In genomic region chr1:167713330-167714081, GRCh38 we compare ENCODE assay signal across 8 cellular contexts. TPM values are rescaled to one million over a fixed set of nuclear protein-coding genes. Genes with fewer than 3 reads are reported as not detected.
DNase-seq lines count a peak whose midpoint lies in the region; ATAC-seq and TF ChIP-seq lines count a peak whose summit lies in the region.

No MANE protein-coding gene starts in this region.

- H3K9me3 Mint-ChIP-seq in effector memory CD8-positive, alpha-beta T cell = peaks cover 0 to 4% of the 10 kb centered on the region in 2 donors
- no peaks in the 10 kb centered on the region for H3K9me3 Mint-ChIP-seq in natural killer cell

- H3K4me1 Mint-ChIP-seq in T-helper 17 cell (peaks cover 34% of the 10 kb centered on the region), natural killer cell (peaks cover 39 to 43% of the 10 kb centered on the region in 2 donors)
- H3K4me1 Mint-ChIP-seq in effector memory CD8-positive, alpha-beta T cell (ENCODE audit: low read depth in 2 of 2) = peaks cover 33 to 36% of the 10 kb centered on the region in 2 donors

- no peaks in the 10 kb centered on the region for H3K9me3 ChIP-seq in T-helper 17 cell (ENCODE audit: control insufficient read depth, low read length, poor library complexity, severe bottlenecking)

- H3K4me3 Mint-ChIP-seq in T-helper 17 cell (peak overlapping the region; percentile 97), natural killer cell (peak overlapping the region; percentile 92)
- peak overlapping the region; percentile 88 to 91 for H3K4me3 Mint-ChIP-seq in effector memory CD8-positive, alpha-beta T cell

- ATAC-seq in T-helper 17 cell (no peak), natural killer cell (no peak)
- no peak for ATAC-seq in effector memory CD8-positive, alpha-beta T cell (replicated peaks)

- H3K27me3 Mint-ChIP-seq in T-helper 17 cell = no peaks in the 10 kb centered on the region
- peaks cover 5 to 10% of the 10 kb centered on the region in 2 donors for H3K27me3 Mint-ChIP-seq in effector memory CD8-positive, alpha-beta T cell
- H3K27me3 Mint-ChIP-seq in natural killer cell (ENCODE audit: low read depth in 2 of 2) = peaks cover 0 to 5% of the 10 kb centered on the region in 2 donors

- DNase-seq in activated CD4-positive, CD25-positive, alpha-beta regulatory T cell treated with anti-CD3 and anti-CD28 coated beads, Interleukin-2, amount 50 U/mL, for 72 hours = peak; percentile 51
- DNase-seq in activated CD4-positive, CD25-positive, alpha-beta regulatory T cell (lab: John Stamatoyannopoulos, UW) = no peak
- DNase-seq in T-helper 17 cell (no peak), natural killer cell (no peak), hippocampal formation (lab: John Stamatoyannopoulos, UW) (no peak), UCSD-AML1 (lab: John Stamatoyannopoulos, UW; ENCODE audit: unreplicated experiment) (no peak), cortex of kidney (lab: John Stamatoyannopoulos, UW) (no peak)
- peak in 1 of 3 experiments; percentile 9 for DNase-seq in effector memory CD8-positive, alpha-beta T cell

- H3K36me3 Mint-ChIP-seq in T-helper 17 cell (ENCODE audit: low read depth) = peaks cover 3% of the 10 kb centered on the region
- H3K36me3 Mint-ChIP-seq in effector memory CD8-positive, alpha-beta T cell (ENCODE audit: insufficient read depth) = peaks cover 41% of the 10 kb centered on the region
- peaks cover 7% of the 10 kb centered on the region for H3K36me3 Mint-ChIP-seq in natural killer cell

- H3K27ac Mint-ChIP-seq in T-helper 17 cell (peak overlapping the region; percentile 90), natural killer cell (peak overlapping the region; percentile 95 to 97)
- H3K27ac Mint-ChIP-seq in effector memory CD8-positive, alpha-beta T cell = peak overlapping the region; percentile 100

- TF ChIP-seq CTCF in natural killer cell (IDR thresholded peaks at IDR 0.05) = no peak

- intact Hi-C loops in natural killer cell (cut with micrococcal nuclease) = no loop called here

RNA-seq across cellular contexts. Expression of gene MPZL1, which starts 8.3 kb away (rescaled TPM):
- total RNA-seq in T-helper 17 cell (1 to 10 TPM; 3.0 to 4.2 TPM), natural killer cell (1 to 10 TPM; 3.4 to 4.6 (median 4.0) TPM)
